In genomic region chr11:1406571-1407485, GRCh38 we compare ENCODE assay signal across 24 cellular contexts.
"Had no signal": no experiment of that assay in that cellular context is flagged by ENCODE, and none has a peak within 500 bp of the region (broad histone marks: within the 10 kb centered on the region; RNA-seq: fewer than 3 reads in every experiment).

No MANE protein-coding gene starts in this region.

- H3K27me3 Mint-ChIP-seq: activated CD8-positive, alpha-beta T cell treated with anti-CD3 and anti-CD28 coated beads for 36 hours; activated naive CD4-positive, alpha-beta T cell treated with anti-CD3 and anti-CD28 coated beads, Interleukin-2, amount 50 U/mL, for 24 hours; activated naive CD8-positive, alpha-beta T cell treated with anti-CD3 and anti-CD28 coated beads, Interleukin-2, amount 50 U/mL, for 24 hours; activated T-helper 17 cell treated with anti-CD3 and anti-CD28 coated beads, Interleukin-2, amount 50 U/mL, for 72 hours had no signal

- H3K4me1 ChIP-seq: colonic mucosa, left ventricle myocardium inferior, psoas muscle, spleen, testis, transverse colon had no signal

- H3K9me3 Mint-ChIP-seq: activated CD8-positive, alpha-beta T cell treated with anti-CD3 and anti-CD28 coated beads for 36 hours; activated naive CD4-positive, alpha-beta T cell treated with anti-CD3 and anti-CD28 coated beads, Interleukin-2, amount 50 U/mL, for 24 hours; activated naive CD8-positive, alpha-beta T cell treated with anti-CD3 and anti-CD28 coated beads, Interleukin-2, amount 50 U/mL, for 24 hours; activated T-cell treated with anti-CD3 and anti-CD28 coated beads, Interleukin-2, amount 50 U/mL, for 4 hours; activated T-helper 17 cell treated with anti-CD3 and anti-CD28 coated beads, Interleukin-2, amount 50 U/mL, for 72 hours; nephron had no signal

- H3K27ac ChIP-seq: colonic mucosa, left ventricle myocardium inferior, pancreas, psoas muscle, spleen, testis, transverse colon had no signal

- H3K4me1 Mint-ChIP-seq: activated naive CD4-positive, alpha-beta T cell treated with anti-CD3 and anti-CD28 coated beads, Interleukin-2, amount 50 U/mL, for 24 hours; activated naive CD8-positive, alpha-beta T cell treated with anti-CD3 and anti-CD28 coated beads, Interleukin-2, amount 50 U/mL, for 24 hours; activated T-helper 17 cell treated with anti-CD3 and anti-CD28 coated beads, Interleukin-2, amount 50 U/mL, for 72 hours had no signal

- FAIRE-seq: frontal cortex, islet of Langerhans, pancreas had no signal

- H3K4me3 ChIP-seq: colonic mucosa, left ventricle myocardium inferior, lung, mucosa of descending colon, pancreas, psoas muscle, spleen, testis, transverse colon had no signal

- H3K36me3 Mint-ChIP-seq: activated naive CD4-positive, alpha-beta T cell treated with anti-CD3 and anti-CD28 coated beads, Interleukin-2, amount 50 U/mL, for 24 hours had no signal

- H3K4me3 Mint-ChIP-seq: activated CD8-positive, alpha-beta T cell treated with anti-CD3 and anti-CD28 coated beads for 36 hours; activated naive CD4-positive, alpha-beta T cell treated with anti-CD3 and anti-CD28 coated beads, Interleukin-2, amount 50 U/mL, for 24 hours; activated naive CD8-positive, alpha-beta T cell treated with anti-CD3 and anti-CD28 coated beads, Interleukin-2, amount 50 U/mL, for 24 hours; activated T-cell treated with anti-CD3 and anti-CD28 coated beads, Interleukin-2, amount 50 U/mL, for 4 hours; activated T-helper 17 cell treated with anti-CD3 and anti-CD28 coated beads, Interleukin-2, amount 50 U/mL, for 72 hours; nephron had no signal

- ATAC-seq: activated CD8-positive, alpha-beta T cell treated with anti-CD3 and anti-CD28 coated beads for 36 hours; activated naive CD8-positive, alpha-beta T cell treated with anti-CD3 and anti-CD28 coated beads, Interleukin-2, amount 50 U/mL, for 24 hours; activated T-cell treated with anti-CD3 and anti-CD28 coated beads, Interleukin-2, amount 50 U/mL, for 4 hours; activated T-helper 17 cell treated with anti-CD3 and anti-CD28 coated beads, Interleukin-2, amount 50 U/mL, for 72 hours; mucosa of descending colon; psoas muscle had no signal

- H3K27ac Mint-ChIP-seq: activated CD8-positive, alpha-beta T cell treated with anti-CD3 and anti-CD28 coated beads for 36 hours; activated naive CD4-positive, alpha-beta T cell treated with anti-CD3 and anti-CD28 coated beads, Interleukin-2, amount 50 U/mL, for 24 hours; activated naive CD8-positive, alpha-beta T cell treated with anti-CD3 and anti-CD28 coated beads, Interleukin-2, amount 50 U/mL, for 24 hours; activated T-helper 17 cell treated with anti-CD3 and anti-CD28 coated beads, Interleukin-2, amount 50 U/mL, for 72 hours; nephron had no signal

- H3K9me3 ChIP-seq: colonic mucosa, left ventricle myocardium inferior, mucosa of descending colon, pancreas, psoas muscle, spleen, testis, transverse colon had no signal

- H3K36me3 ChIP-seq: colonic mucosa, left ventricle myocardium inferior, pancreas, spleen, transverse colon had no signal

- H3K27me3 ChIP-seq: colonic mucosa, pancreas, testis had no signal

- DNase-seq: activated CD4-positive, alpha-beta T cell treated with anti-CD3 and anti-CD28 coated beads for 1 hour; activated CD4-positive, alpha-beta T cell treated with anti-CD3 and anti-CD28 coated beads, Interleukin-2, amount 50 U/mL, for 1 hour; activated CD8-positive, alpha-beta T cell treated with anti-CD3 and anti-CD28 coated beads for 36 hours; activated gamma-delta T cell treated with Interleukin-2 at 50 U/mL for 16 hours; activated naive CD8-positive, alpha-beta T cell treated with anti-CD3 and anti-CD28 coated beads, Interleukin-2, amount 50 U/mL, for 24 hours; activated T-cell treated with anti-CD3 and anti-CD28 coated beads, Interleukin-2, amount 50 U/mL, for 4 hours; cerebellar nuclear complex; colonic mucosa; effector memory CD4-positive, alpha-beta T cell; left ventricle myocardium inferior; mucosa of descending colon; psoas muscle; spleen; stimulated activated naive CD4-positive, alpha-beta T cell; T-helper 2 cell; testis; transverse colon had no signal
